19 cellular contexts compared by ENCODE assay signal in genomic region chr18:23113576-23113975, GRCh38. TPM values are rescaled to one million over a fixed set of nuclear protein-coding genes. Genes with fewer than 3 reads are reported as not detected.
A peak's percentile ranks its signal among the peaks of the same experiment; 100 is the strongest.
DNase-seq lines count a peak whose midpoint lies in the region; FAIRE-seq and TF ChIP-seq lines count a peak whose summit lies in the region.
"Had no signal": no experiment of that assay in that cellular context is flagged by ENCODE, and none has a peak within 500 bp of the region (broad histone marks: within the 10 kb centered on the region; RNA-seq: fewer than 3 reads in every experiment).

No MANE protein-coding gene starts in this region.

- H4K8ac ChIP-seq in trophoblast cell (ENCODE audit: low read depth, low read length), result no peak overlapping the region

- TF ChIP-seq CTCF in kidney (IDR thresholded peaks at IDR 0.05; ENCODE audit: borderline replicate concordance, extremely low read depth, insufficient read depth) (no peak), spleen (IDR thresholded peaks at IDR 0.05 in 8 of 11, conservative IDR thresholded peaks at IDR 0.05 in 3 of 11) (no peak)

- H3K27me3 Mint-ChIP-seq in activated T-cell treated with anti-CD3 and anti-CD28 coated beads, Interleukin-2, amount 50 U/mL, for 24 hours, result no peaks in the 10 kb centered on the region

- no peak overlapping the region for H3K4me3 Mint-ChIP-seq in activated T-cell treated with anti-CD3 and anti-CD28 coated beads, Interleukin-2, amount 50 U/mL, for 24 hours

- no peak overlapping the region for H3K18ac ChIP-seq in trophoblast cell (ENCODE audit: low read length)

- H3K9ac ChIP-seq in kidney (ENCODE audit: low read length in 2 of 2) (no peak overlapping the region), trophoblast cell (ENCODE audit: low read length) (no peak overlapping the region)
- H3K9ac ChIP-seq: BLaER1 had no signal

- H3K9me3 Mint-ChIP-seq in activated T-cell treated with anti-CD3 and anti-CD28 coated beads, Interleukin-2, amount 50 U/mL, for 24 hours, result peaks cover 7% of the 10 kb centered on the region

- no peak overlapping the region for H3K27ac Mint-ChIP-seq in activated T-cell treated with anti-CD3 and anti-CD28 coated beads, Interleukin-2, amount 50 U/mL, for 24 hours

- H2BK5ac ChIP-seq in trophoblast cell (ENCODE audit: low read depth, low read length, poor library complexity), result no peak overlapping the region

- no peaks in the 10 kb centered on the region for H3K79me2 ChIP-seq in trophoblast cell (ENCODE audit: control insufficient read depth, insufficient read depth, low read length, poor library complexity)

- H3K9me3 ChIP-seq in SJCRH30 (replicated peaks) (no peaks in the 10 kb centered on the region), kidney (ENCODE audit: control insufficient read depth in 1 of 2, low read length in 2 of 2) (no peaks in the 10 kb centered on the region), spleen (peaks cover 0 to 10% (median 0%) of the 10 kb centered on the region in 8 donors), trophoblast cell (ENCODE audit: insufficient read depth, low read depth, low read length) (peaks cover 1% of the 10 kb centered on the region)

- H3K36me3 ChIP-seq in SJCRH30 (no peaks in the 10 kb centered on the region), kidney (ENCODE audit: control insufficient read depth in 1 of 2, insufficient read depth in 2 of 2, low read length in 2 of 2) (no peaks in the 10 kb centered on the region), spleen (no peaks in the 10 kb centered on the region), trophoblast cell (ENCODE audit: control insufficient read depth in 1 of 2, insufficient read depth in 2 of 2, low read length in 2 of 2) (no peaks in the 10 kb centered on the region)
- H3K36me3 ChIP-seq: BLaER1 had no signal

- no peak overlapping the region for H2AK5ac ChIP-seq in trophoblast cell (ENCODE audit: low read length)

- H2BK120ac ChIP-seq in trophoblast cell (ENCODE audit: insufficient read depth, low read length, poor library complexity), result no peak overlapping the region

- no peak overlapping the region for H4K91ac ChIP-seq in trophoblast cell (ENCODE audit: low read depth, low read length)

- intact Hi-C loops in kidney (cut with DNase I), result no loop called here
- intact Hi-C loops in spleen (cut with DNase I; ENCODE audit: low total_unique reads), result no loop called here
- intact Hi-C loops in head of caudate nucleus (cut with DNase I), result no loop called here

- no peaks in the 10 kb centered on the region for H3K79me1 ChIP-seq in trophoblast cell (ENCODE audit: low read length)

- H2BK12ac ChIP-seq in trophoblast cell (ENCODE audit: low read length), result no peak overlapping the region

- H3K27ac ChIP-seq in SJCRH30 (peak overlapping the region; percentile 84), kidney (ENCODE audit: low read depth in 2 of 2, low read length in 2 of 2) (peak overlapping the region; percentile 70 to 83), spleen (no peak overlapping the region), trophoblast cell (ENCODE audit: low read depth, low read length) (no peak overlapping the region)
- H3K27ac ChIP-seq: BLaER1, RWPE1 had no signal

- H3K4ac ChIP-seq in trophoblast cell (ENCODE audit: low read depth, low read length), result no peak overlapping the region

- no peak overlapping the region for H3K23ac ChIP-seq in trophoblast cell (ENCODE audit: low read length)

- H2AFZ ChIP-seq in trophoblast cell (ENCODE audit: insufficient read depth, low read length, poor library complexity), result no peak overlapping the region

- peaks cover 22% of the 10 kb centered on the region for H3K4me1 Mint-ChIP-seq in activated T-cell treated with anti-CD3 and anti-CD28 coated beads, Interleukin-2, amount 50 U/mL, for 24 hours (ENCODE audit: low read depth)

- 76 to 97% (median 87%) methylated on average over 6 of the region's 6 CpGs for WGBS in spleen, 5 donors
- WGBS in trophoblast cell (ENCODE audit: extremely low coverage, insufficient coverage, insufficient read length), result 100% methylated on average over 1 of the region's 6 CpGs

- H3K36me3 Mint-ChIP-seq in activated T-cell treated with anti-CD3 and anti-CD28 coated beads, Interleukin-2, amount 50 U/mL, for 24 hours (ENCODE audit: low read depth), result no peaks in the 10 kb centered on the region

- H3K27me3 ChIP-seq in SJCRH30 (no peaks in the 10 kb centered on the region), spleen (replicated peaks in 1 of 7) (no peaks in the 10 kb centered on the region), trophoblast cell (ENCODE audit: insufficient read depth, low read length) (no peaks in the 10 kb centered on the region)
- H3K27me3 ChIP-seq: BLaER1 had no signal

- no peak for FAIRE-seq in kidney (lab: Jason Lieb, UNC)
- FAIRE-seq: GM12892 had no signal

- no peak overlapping the region for H3K4me2 ChIP-seq in trophoblast cell (ENCODE audit: low read length)

- TF ChIP-seq POLR2A in spleen (IDR thresholded peaks at IDR 0.05), result no peak

- H3K4me3 ChIP-seq in SJCRH30, result no peak overlapping the region
- no peak overlapping the region for H3K4me3 ChIP-seq in kidney (ENCODE audit: low read length in 2 of 2)
- H3K4me3 ChIP-seq in spleen, result no peak overlapping the region
- H3K4me3 ChIP-seq in trophoblast cell (ENCODE audit: low read depth, low read length), result no peak overlapping the region
- H3K4me3 ChIP-seq: BLaER1, GM23248 had no signal

- no peak overlapping the region for H4K12ac ChIP-seq in trophoblast cell (ENCODE audit: low read depth, low read length)

- peaks cover 11% of the 10 kb centered on the region for H3K4me1 ChIP-seq in SJCRH30
- peaks cover 14 to 29% of the 10 kb centered on the region in 2 donors for H3K4me1 ChIP-seq in kidney (ENCODE audit: control insufficient read depth in 1 of 2, insufficient read depth in 1 of 2, low read depth in 1 of 2, low read length in 2 of 2)
- H3K4me1 ChIP-seq in spleen, result peaks cover 5 to 19% (median 14%) of the 10 kb centered on the region in 6 donors
- H3K4me1 ChIP-seq in trophoblast cell (ENCODE audit: control insufficient read depth in 1 of 2, insufficient read depth in 2 of 2, low read length in 2 of 2), result peaks cover 2 to 7% of the 10 kb centered on the region in 2 experiments

- no peak overlapping the region for H3K14ac ChIP-seq in trophoblast cell (ENCODE audit: low read length)

- DNase-seq in NCI-H1105 treated with DMSO at 0.1 percent for 48 hours (lab: John Stamatoyannopoulos, UW) (peak; percentile 10), NCI-H1105 (lab: John Stamatoyannopoulos, UW) (no peak), SJCRH30 (no peak), kidney (no peak), spleen (peak; percentile 17), head of caudate nucleus (no peak), trophoblast cell (no peak)
- no peak for DNase-seq in activated T-cell treated with anti-CD3 and anti-CD28 coated beads, Interleukin-2, amount 50 U/mL, for 24 hours
- DNase-seq: 8988T; CD8-positive, alpha-beta memory T cell; KBM-7; NCI-H1048; NCI-H2107; NCI-H446; OCI-M1 had no signal

RNA-seq across cellular contexts. Expression of gene CABLES1, which starts 21.7 kb away (rescaled TPM):
- total RNA-seq in SJCRH30 (2014; rRNA removed; shearing (Covaris generic)), result 21.9 and 22.8 TPM in 2 replicates
- 40.5 TPM for total RNA-seq in kidney
- 7.6 TPM for polyA plus RNA-seq in kidney (ENCODE audit: insufficient read depth, low read depth, low replicate concordance)
- 10 to 100 TPM in 2 of 7 donors, 1 to 10 TPM in 5; 4.2 to 18.7 (median 8.0) TPM for total RNA-seq in spleen
- 1 to 10 TPM; 1.7 to 2.3 (median 1.8) TPM for polyA plus RNA-seq in spleen
- 2.1 and 2.3 TPM in 2 replicates for polyA plus RNA-seq in trophoblast cell (2013)

Comparison
In these comparisons a context has a peak if more than half of its experiments do, and no peak if none do; other contexts are left out.
1. DNase-seq: peak in NCI-H1105 treated with DMSO at 0.1 percent for 48 hours (single experiment) and spleen (single experiment); none in NCI-H1105 (single experiment), SJCRH30 (0 of 2), kidney (single experiment), head of caudate nucleus (0 of 42), activated T-cell treated with anti-CD3 and anti-CD28 coated beads, Interleukin-2, amount 50 U/mL, for 24 hours (single experiment) and trophoblast cell (0 of 2).
2. H3K27ac ChIP-seq: peak in SJCRH30 (single experiment) and kidney (2 of 2); none in spleen (0 of 8) and trophoblast cell (single experiment).